9 cellular contexts compared by ENCODE assay signal in the genomic region with DNA sequence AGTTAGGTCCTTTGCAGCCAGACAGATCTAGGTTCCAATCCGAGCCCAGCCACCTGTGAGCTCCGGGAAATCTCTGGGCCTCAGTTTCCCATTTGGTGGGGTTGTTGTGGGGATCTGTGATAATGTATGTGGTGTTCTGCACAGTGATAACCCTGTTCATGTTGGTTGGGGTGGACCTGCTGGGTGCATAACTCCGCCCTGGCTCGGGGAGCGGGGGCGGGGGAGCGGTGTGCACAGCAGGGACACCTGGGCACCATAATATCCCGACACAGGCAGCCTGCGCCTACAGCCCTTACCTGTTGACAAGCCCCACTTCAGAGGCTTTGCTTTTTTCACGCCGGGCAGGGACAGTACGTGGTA. TPM values are rescaled to one million over a fixed set of nuclear protein-coding genes. Genes with fewer than 3 reads are reported as not detected.
A peak's percentile ranks its signal among the peaks of the same experiment; 100 is the strongest.
DNase-seq lines count a peak whose midpoint lies in the region; TF ChIP-seq lines count a peak whose summit lies in the region.
"Had no signal": no experiment of that assay in that cellular context is flagged by ENCODE, and none has a peak within 500 bp of the region (broad histone marks: within the 10 kb centered on the region; RNA-seq: fewer than 3 reads in every experiment).

No MANE protein-coding gene starts in this region.

- POLR2A ChIA-PET in Caco-2 (lab: Charles Lee), result interaction anchor here (0.6 to 0.7 kb wide), 2 partner anchors 72 to 300 kb away, joined by 3 to 5 read pairs; a partner anchor contains a TSS

- BruUV-seq in Caco-2 (replicated peaks; lab: Mats Ljungman, UMichigan), result no TSS peak

- H3K9ac ChIP-seq in MM.1S (ENCODE audit: low read length), result no peak overlapping the region

- H3K9me3 ChIP-seq in Caco-2 (no peaks in the 10 kb centered on the region), MM.1S (replicated peaks; ENCODE audit: insufficient read depth, low read length) (no peaks in the 10 kb centered on the region), ectodermal cell (ENCODE audit: control insufficient read depth, low read length) (no peaks in the 10 kb centered on the region)

- H4K20me1 ChIP-seq in MM.1S (ENCODE audit: insufficient read depth, low read length), result no peaks in the 10 kb centered on the region

- H3K4me3 ChIP-seq in Caco-2 (ENCODE audit: low read depth, low read length), result no peak overlapping the region
- no peak overlapping the region for H3K4me3 ChIP-seq in MM.1S (ENCODE audit: low read length)
- H3K4me3 ChIP-seq in ectodermal cell (ENCODE audit: insufficient read depth, low read depth, low read length), result peak overlapping the region; percentile 22
- H3K4me3 ChIP-seq: PC-9 had no signal

- no peak for TF ChIP-seq CTCF in Caco-2 (IDR thresholded peaks at IDR 0.05; ENCODE audit: insufficient read depth in 1 of 2, low read depth in 1 of 2, low read length in 1 of 2, severe bottlenecking in 1 of 2, unreplicated experiment in 1 of 2)
- TF ChIP-seq CTCF in MM.1S (IDR thresholded peaks at IDR 0.05; ENCODE audit: low read length), result no peak
- no peak for TF ChIP-seq CTCF in nephron progenitor cell (IDR thresholded peaks at IDR 0.05)
- no peak for TF ChIP-seq CTCF in CD14-positive monocyte (IDR thresholded peaks at IDR 0.05)

- CTCF ChIA-PET in Caco-2 (lab: Charles Lee), result interaction anchor here (0.6 to 1.4 kb wide), 14 partner anchors 11 to 318 kb away, joined by 3 to 10 read pairs (median 6); a partner anchor contains a TSS

- H3K36me3 Mint-ChIP-seq in Caco-2 (ENCODE audit: insufficient read depth, unreplicated experiment) (no peaks in the 10 kb centered on the region), nephron progenitor cell (ENCODE audit: low read depth) (peaks cover 14% of the 10 kb centered on the region), CD14-positive monocyte (peaks cover 0 to 4% of the 10 kb centered on the region in 2 donors)

- 46 to 48% methylated on average over 12 of the region's 12 CpGs for WGBS in ectodermal cell, 2 experiments

- no peaks in the 10 kb centered on the region for H3K9me3 Mint-ChIP-seq in Caco-2 (ENCODE audit: unreplicated experiment)
- peaks cover 27% of the 10 kb centered on the region for H3K9me3 Mint-ChIP-seq in nephron progenitor cell
- H3K9me3 Mint-ChIP-seq in CD14-positive monocyte, result peaks cover 4 to 15% (median 14%) of the 10 kb centered on the region in 7 donors

- intact Hi-C loops in Caco-2 (cut with micrococcal nuclease; ENCODE audit: unreplicated experiment), result no loop called here
- intact Hi-C loops in CD14-positive monocyte (cut with micrococcal nuclease), result no loop called here

- peak overlapping the region; percentile 65 for H3K4me2 ChIP-seq in MM.1S (ENCODE audit: low read depth, low read length)

- no peaks in the 10 kb centered on the region for H3K79me2 ChIP-seq in MM.1S (ENCODE audit: low read length)

- H3K27me3 ChIP-seq in Caco-2 (replicated peaks; ENCODE audit: control insufficient read depth, insufficient read depth, low read length) (no peaks in the 10 kb centered on the region), MM.1S (replicated peaks; ENCODE audit: insufficient read depth, low read length) (peaks cover 38% of the 10 kb centered on the region), ectodermal cell (ENCODE audit: control insufficient read depth, insufficient read depth, low read length, poor library complexity, severe bottlenecking) (peaks cover 22% of the 10 kb centered on the region)

- no peaks in the 10 kb centered on the region for H3K9me2 ChIP-seq in MM.1S (replicated peaks; ENCODE audit: insufficient read depth, low read length)

- H3K27ac ChIP-seq in MM.1S (ENCODE audit: low read length) (no peak overlapping the region), ectodermal cell (ENCODE audit: insufficient read depth, low read depth, low read length, poor library complexity, severe bottlenecking) (no peak overlapping the region)
- H3K27ac ChIP-seq: PC-9 had no signal

- H3K36me3 ChIP-seq in Caco-2 (ENCODE audit: control insufficient read depth, insufficient read depth, low read length) (no peaks in the 10 kb centered on the region), MM.1S (replicated peaks; ENCODE audit: insufficient read depth, low read length) (no peaks in the 10 kb centered on the region), ectodermal cell (ENCODE audit: control insufficient read depth, insufficient read depth, low read length) (no peaks in the 10 kb centered on the region)

- H3K4me1 Mint-ChIP-seq in Caco-2 (ENCODE audit: low read depth, unreplicated experiment), result peaks cover 10% of the 10 kb centered on the region
- H3K4me1 Mint-ChIP-seq in nephron progenitor cell, result peaks cover 22% of the 10 kb centered on the region
- peaks cover 9% of the 10 kb centered on the region for H3K4me1 Mint-ChIP-seq in CD14-positive monocyte

- no peaks in the 10 kb centered on the region; the same call in 1 of the 2 replicates for H3F3A ChIP-seq in MM.1S (ENCODE audit: insufficient read depth, low read length)

- H3K4me1 ChIP-seq in Caco-2 (peaks cover 3% of the 10 kb centered on the region; the same call in 1 of the 2 replicates), MM.1S (ENCODE audit: low read length) (peaks cover 22% of the 10 kb centered on the region), ectodermal cell (ENCODE audit: control insufficient read depth, insufficient read depth, low read length) (peaks cover 12% of the 10 kb centered on the region)

- H3K27ac Mint-ChIP-seq in Caco-2 (ENCODE audit: unreplicated experiment) (no peak overlapping the region), nephron progenitor cell (no peak overlapping the region), CD14-positive monocyte (peak overlapping the region in 1 of 7 donors; percentile 24)

- H3K27me3 Mint-ChIP-seq in Caco-2 (ENCODE audit: insufficient read depth, unreplicated experiment) (no peaks in the 10 kb centered on the region), nephron progenitor cell (ENCODE audit: low read depth, poor library complexity) (peaks cover 25% of the 10 kb centered on the region), CD14-positive monocyte (ENCODE audit: low read depth in 3 of 3) (peaks cover 23 to 40% (median 29%) of the 10 kb centered on the region in 3 donors)

- DNase-seq in Caco-2 (no peak), MM.1S (no peak), nephron progenitor cell (no peak), CD14-positive monocyte (ENCODE audit: low spot score) (no peak), kidney tubule cell (ENCODE audit: low spot score) (no peak), NCI-H524 treated with DMSO at 0.1 percent for 48 hours (lab: John Stamatoyannopoulos, UW) (no peak), LoVo (ENCODE audit: low spot score) (no peak)

- H3K4me3 Mint-ChIP-seq in Caco-2 (ENCODE audit: unreplicated experiment) (peak overlapping the region; percentile 66), nephron progenitor cell (peak overlapping the region; percentile 76), CD14-positive monocyte (peak overlapping the region in 1 of 2 donors; percentile 56)

- peak overlapping the region; percentile 53; the same call in 1 of the 2 replicates for H2AFZ ChIP-seq in MM.1S (ENCODE audit: low read length)
- H2AFZ ChIP-seq: PC-9 had no signal

RNA-seq across cellular contexts. Expression of a gene that starts 48.0 kb away (rescaled TPM):
- 4.0 and 4.1 TPM in 2 replicates for total RNA-seq in Caco-2 (2022)
- polyA plus RNA-seq in ectodermal cell (2013, experiment 1 of 4), result 2.2 TPM
- 2.1 TPM for polyA plus RNA-seq in ectodermal cell (2013, experiment 2 of 4)
- polyA plus RNA-seq in ectodermal cell (2013, experiment 3 of 4), result 1.3 TPM
- polyA plus RNA-seq in ectodermal cell (2013, experiment 4 of 4), result 1.4 TPM
- under 1 TPM; 0.18 to 0.79 TPM for polyA plus RNA-seq in CD14-positive monocyte
